Comparison of ENCODE assay signal across 10 cellular contexts in genomic region chr3:3800685-3801509, GRCh38. TPM values are rescaled to one million over a fixed set of nuclear protein-coding genes. Genes with fewer than 3 reads are reported as not detected.
DNase-seq lines count a peak whose midpoint lies in the region; TF ChIP-seq lines count a peak whose summit lies in the region.
"Had no signal": no experiment of that assay in that cellular context is flagged by ENCODE, and none has a peak within 500 bp of the region (broad histone marks: within the 10 kb centered on the region; RNA-seq: fewer than 3 reads in every experiment).

No MANE protein-coding gene starts in this region.

- peaks cover 9% of the 10 kb centered on the region for H3K27me3 ChIP-seq in suprapubic skin

- peak overlapping the region; percentile 73 for H3K4me3 Mint-ChIP-seq in chondrocyte (ENCODE audit: unreplicated experiment)

- no peak for TF ChIP-seq POLR2A in suprapubic skin (IDR thresholded peaks at IDR 0.05)

- peaks cover 21% of the 10 kb centered on the region for H3K4me1 Mint-ChIP-seq in chondrocyte (ENCODE audit: low read depth)

- TF ChIP-seq EP300 in suprapubic skin (IDR thresholded peaks at IDR 0.05) = no peak

- DNase-seq in DMS 273 (lab: John Stamatoyannopoulos, UW; ENCODE audit: unreplicated experiment) (peak; percentile 34), DMS 273 treated with DMSO at 0.1 percent for 48 hours (lab: John Stamatoyannopoulos, UW) (no peak), chondrocyte (ENCODE audit: low spot score) (no peak), medulla oblongata (ENCODE audit: extremely low spot score) (peak; percentile 33), suprapubic skin (ENCODE audit: low spot score in 2 of 2) (peak in 1 of 2 donors; percentile 61), DMS79 treated with DMSO at 0.1 percent for 48 hours (lab: John Stamatoyannopoulos, UW) (no peak), NCI-H2227 treated with DMSO at 0.1 percent for 48 hours (lab: John Stamatoyannopoulos, UW) (no peak), glomerular visceral epithelial cell (ENCODE audit: extremely low spot score) (no peak)
- DNase-seq: GOT3 had no signal

- peaks cover 32% of the 10 kb centered on the region for H3K4me1 ChIP-seq in suprapubic skin

- WGBS in suprapubic skin = 8% methylated on average over 20 of the region's 53 CpGs

- H3K27me3 Mint-ChIP-seq in chondrocyte (ENCODE audit: low read depth) = peaks cover 53% of the 10 kb centered on the region

- no peak overlapping the region for H3K27ac Mint-ChIP-seq in chondrocyte (ENCODE audit: unreplicated experiment)

- no peaks in the 10 kb centered on the region for H3K9me3 ChIP-seq in suprapubic skin

- H3K4me3 ChIP-seq in suprapubic skin = peak overlapping the region; percentile 81

- H3K36me3 Mint-ChIP-seq in chondrocyte (ENCODE audit: low read depth) = no peaks in the 10 kb centered on the region

- H3K9me3 Mint-ChIP-seq in chondrocyte (ENCODE audit: low read depth) = no peaks in the 10 kb centered on the region

- TF ChIP-seq CTCF in chondrocyte (IDR thresholded peaks at IDR 0.05) (no peak), suprapubic skin (IDR thresholded peaks at IDR 0.05) (no peak)

- no peaks in the 10 kb centered on the region for H3K36me3 ChIP-seq in suprapubic skin

- no peak overlapping the region for H3K27ac ChIP-seq in suprapubic skin
- H3K27ac ChIP-seq: 22Rv1 had no signal

RNA-seq across cellular contexts. Expression of gene LRRN1, which starts 1.7 kb away (rescaled TPM):
- total RNA-seq in chondrocyte (2.2 to 3.2 TPM (median 2.8 TPM) in 3 replicates), suprapubic skin (1 to 10 TPM; 1.1 to 7.5 (median 4.4) TPM)

Comparison
In these comparisons a context has a peak if more than half of its experiments do, and no peak if none do; other contexts are left out.
1. DNase-seq: peak in DMS 273 (single experiment) and medulla oblongata (single experiment); none in DMS 273 treated with DMSO at 0.1 percent for 48 hours (single experiment), chondrocyte (single experiment), DMS79 treated with DMSO at 0.1 percent for 48 hours (single experiment), NCI-H2227 treated with DMSO at 0.1 percent for 48 hours (single experiment) and glomerular visceral epithelial cell (single experiment).